ENCODE assay signal across 34 cellular contexts in genomic region chr1:167157101-167157500, GRCh38.
"Had no signal": no experiment of that assay in that cellular context is flagged by ENCODE, and none has a peak within 500 bp of the region (broad histone marks: within the 10 kb centered on the region; RNA-seq: fewer than 3 reads in every experiment).

No MANE protein-coding gene starts in this region.

- H3K36me3 Mint-ChIP-seq: activated naive CD4-positive, alpha-beta T cell treated with anti-CD3 and anti-CD28 coated beads, Interleukin-2, amount 50 U/mL, for 24 hours; activated naive CD8-positive, alpha-beta T cell treated with anti-CD3 and anti-CD28 coated beads for 36 hours; brain had no signal

- H3K4me1 Mint-ChIP-seq: activated B cell treated with CpG ODN at 0.5 μM for 24 hours; activated naive CD4-positive, alpha-beta T cell treated with anti-CD3 and anti-CD28 coated beads, Interleukin-2, amount 50 U/mL, for 24 hours had no signal

- H3K4me1 ChIP-seq: adrenal gland, ascending aorta, breast epithelium, gastroesophageal sphincter had no signal

- ATAC-seq: activated CD4-positive, CD25-positive, alpha-beta regulatory T cell treated with anti-CD3 and anti-CD28 coated beads, Interleukin-2, amount 50 U/mL, for 24 hours; activated CD8-positive, alpha-beta T cell treated with anti-CD3 and anti-CD28 coated beads for 36 hours; activated naive CD8-positive, alpha-beta T cell treated with anti-CD3 and anti-CD28 coated beads, Interleukin-2, amount 50 U/mL, for 24 hours; activated T-cell treated with anti-CD3 and anti-CD28 coated beads, Interleukin-2, amount 50 U/mL, for 4 hours; activated T-helper 17 cell treated with anti-CD3 and anti-CD28 coated beads, Interleukin-2, amount 50 U/mL, for 72 hours; gastroesophageal sphincter; T-helper 17 cell had no signal

- H3K4me3 Mint-ChIP-seq: activated B cell treated with CpG ODN at 0.5 μM for 24 hours; activated CD8-positive, alpha-beta T cell treated with anti-CD3 and anti-CD28 coated beads for 36 hours; activated naive CD4-positive, alpha-beta T cell treated with anti-CD3 and anti-CD28 coated beads for 36 hours; activated naive CD4-positive, alpha-beta T cell treated with anti-CD3 and anti-CD28 coated beads, Interleukin-2, amount 50 U/mL, for 24 hours; activated naive CD8-positive, alpha-beta T cell treated with anti-CD3 and anti-CD28 coated beads for 36 hours; activated naive CD8-positive, alpha-beta T cell treated with anti-CD3 and anti-CD28 coated beads, Interleukin-2, amount 50 U/mL, for 24 hours; activated T-cell treated with anti-CD3 and anti-CD28 coated beads, Interleukin-2, amount 50 U/mL, for 4 hours; activated T-helper 17 cell treated with anti-CD3 and anti-CD28 coated beads, Interleukin-2, amount 50 U/mL, for 72 hours; brain; T-helper 17 cell; T-helper 2 cell treated with Interferon-gamma antibody and Interleukin-4, amounts not matched to agents 5 μg/mL and 100 μg/mL, for 36 hours had no signal

- H3K27me3 ChIP-seq: adrenal gland, ascending aorta, breast epithelium, cardiac muscle cell, colonic mucosa, esophagus squamous epithelium, gastroesophageal sphincter had no signal

- H3K27me3 Mint-ChIP-seq: activated naive CD8-positive, alpha-beta T cell treated with anti-CD3 and anti-CD28 coated beads, Interleukin-2, amount 50 U/mL, for 24 hours; brain had no signal

- H3K36me3 ChIP-seq: adrenal gland, ascending aorta, breast epithelium, cardiac muscle cell, colonic mucosa, esophagus squamous epithelium, gastroesophageal sphincter, WERI-Rb-1 had no signal

- DNase-seq: activated B cell treated with CpG ODN at 0.5 μM for 24 hours; activated CD4-positive, alpha-beta T cell treated with anti-CD3 and anti-CD28 coated beads for 48 hours; activated CD4-positive, alpha-beta T cell treated with anti-CD3 and anti-CD28 coated beads, Interleukin-2, amount 50 U/mL, for 1 hour; activated CD4-positive, alpha-beta T cell treated with anti-CD3 and anti-CD28 coated beads, Interleukin-2, amount 50 U/mL, for 48 hours; activated CD8-positive, alpha-beta memory T cell treated with anti-CD3 and anti-CD28 coated beads for 24 hours; activated CD8-positive, alpha-beta T cell treated with anti-CD3 and anti-CD28 coated beads for 36 hours; activated effector memory CD4-positive, alpha-beta T cell treated with Interleukin-2 at 50 U/mL for 16 hours; activated gamma-delta T cell treated with Interleukin-2 at 50 U/mL for 16 hours; activated naive CD4-positive, alpha-beta T cell treated with anti-CD3 and anti-CD28 coated beads for 36 hours; activated naive CD8-positive, alpha-beta T cell treated with anti-CD3 and anti-CD28 coated beads for 36 hours; activated naive CD8-positive, alpha-beta T cell treated with anti-CD3 and anti-CD28 coated beads, Interleukin-2, amount 50 U/mL, for 24 hours; activated T-cell treated with anti-CD3 and anti-CD28 coated beads, Interleukin-2, amount 50 U/mL, for 4 hours; adrenal gland; amygdala; central memory CD4-positive, alpha-beta T cell; colonic mucosa; effector CD8-positive, alpha-beta T cell; esophagus squamous epithelium; foreskin melanocyte; T-helper 1 cell; T-helper 17 cell; T1000; WERI-Rb-1 had no signal

- FAIRE-seq: endometrium, endothelial cell of umbilical vein had no signal

- H3K9me3 ChIP-seq: adrenal gland, ascending aorta, breast epithelium, colonic mucosa, esophagus squamous epithelium, gastroesophageal sphincter had no signal

- H3K9me3 Mint-ChIP-seq: activated B cell treated with CpG ODN at 0.5 μM for 24 hours; activated CD8-positive, alpha-beta T cell treated with anti-CD3 and anti-CD28 coated beads for 36 hours; activated naive CD4-positive, alpha-beta T cell treated with anti-CD3 and anti-CD28 coated beads for 36 hours; activated naive CD4-positive, alpha-beta T cell treated with anti-CD3 and anti-CD28 coated beads, Interleukin-2, amount 50 U/mL, for 24 hours; activated naive CD8-positive, alpha-beta T cell treated with anti-CD3 and anti-CD28 coated beads for 36 hours; activated naive CD8-positive, alpha-beta T cell treated with anti-CD3 and anti-CD28 coated beads, Interleukin-2, amount 50 U/mL, for 24 hours; activated T-cell treated with anti-CD3 and anti-CD28 coated beads, Interleukin-2, amount 50 U/mL, for 4 hours; activated T-helper 17 cell treated with anti-CD3 and anti-CD28 coated beads, Interleukin-2, amount 50 U/mL, for 72 hours; T-helper 2 cell treated with Interferon-gamma antibody and Interleukin-4, amounts not matched to agents 5 μg/mL and 100 μg/mL, for 36 hours had no signal

- H3K4me3 ChIP-seq: adrenal gland, ascending aorta, breast epithelium, cardiac muscle cell, colonic mucosa, esophagus squamous epithelium, gastroesophageal sphincter had no signal

- H3K27ac Mint-ChIP-seq: activated B cell treated with CpG ODN at 0.5 μM for 24 hours; activated CD8-positive, alpha-beta T cell treated with anti-CD3 and anti-CD28 coated beads for 36 hours; activated naive CD4-positive, alpha-beta T cell treated with anti-CD3 and anti-CD28 coated beads for 36 hours; activated naive CD4-positive, alpha-beta T cell treated with anti-CD3 and anti-CD28 coated beads, Interleukin-2, amount 50 U/mL, for 24 hours; activated naive CD8-positive, alpha-beta T cell treated with anti-CD3 and anti-CD28 coated beads for 36 hours; activated naive CD8-positive, alpha-beta T cell treated with anti-CD3 and anti-CD28 coated beads, Interleukin-2, amount 50 U/mL, for 24 hours; activated T-helper 17 cell treated with anti-CD3 and anti-CD28 coated beads, Interleukin-2, amount 50 U/mL, for 72 hours; T-helper 17 cell; T-helper 2 cell treated with Interferon-gamma antibody and Interleukin-4, amounts not matched to agents 5 μg/mL and 100 μg/mL, for 36 hours had no signal

- H3K27ac ChIP-seq: adrenal gland, ascending aorta, breast epithelium, cardiac muscle cell, colonic mucosa, esophagus squamous epithelium, gastroesophageal sphincter, WERI-Rb-1 had no signal
